9 cellular contexts compared by ENCODE assay signal in genomic region chr2:176582990-176583481, GRCh38.
DNase-seq lines count a peak whose midpoint lies in the region; ATAC-seq and TF ChIP-seq lines count a peak whose summit lies in the region.
"Had no signal": no experiment of that assay in that cellular context is flagged by ENCODE, and none has a peak within 500 bp of the region (broad histone marks: within the 10 kb centered on the region; RNA-seq: fewer than 3 reads in every experiment).

No MANE protein-coding gene starts in this region.

- DNase-seq in DMS79 (lab: John Stamatoyannopoulos, UW) (peak; percentile 30), NCI-H226 (peak; percentile 91), epithelial cell of prostate (ENCODE audit: low read depth, low spot score) (peak; percentile 79), osteoblast (ENCODE audit: insufficient read length, low spot score, missing footprints) (peak; percentile 63), activated T-cell treated with anti-CD3 and anti-CD28 coated beads for 4 hours (no peak), lower lobe of right lung (no peak), medulla oblongata (ENCODE audit: extremely low spot score) (no peak)
- no peak for DNase-seq in stimulated activated CD8-positive, alpha-beta memory T cell treated with anti-CD3 and anti-CD28 coated beads, Interleukin-4, amount 100 ng/mL, for 48 hours
- DNase-seq: stimulated activated naive CD4-positive, alpha-beta T cell treated with Interleukin-2 at 50 U/mL for 16 hours had no signal

- peaks cover 23% of the 10 kb centered on the region for H3K4me1 ChIP-seq in osteoblast (ENCODE audit: insufficient read depth, low read length)
- no peaks in the 10 kb centered on the region for H3K4me1 ChIP-seq in lower lobe of right lung

- H4K20me1 ChIP-seq in osteoblast (ENCODE audit: insufficient read depth, low read length), result no peaks in the 10 kb centered on the region

- TF ChIP-seq CTCF in osteoblast (IDR thresholded peaks at IDR 0.05; ENCODE audit: extremely low read depth, low read depth, low read length) (no peak), lower lobe of right lung (IDR thresholded peaks at IDR 0.05) (no peak)

- H3K27ac ChIP-seq in epithelial cell of prostate (peak overlapping the region; percentile 71), osteoblast (ENCODE audit: low read depth, low read length) (peak overlapping the region; percentile 79), lower lobe of right lung (no peak overlapping the region)

- no peaks in the 10 kb centered on the region for H3K27me3 ChIP-seq in osteoblast (ENCODE audit: insufficient read depth, low read length)
- H3K27me3 ChIP-seq in lower lobe of right lung (ENCODE audit: low read depth), result no peaks in the 10 kb centered on the region

- no peak overlapping the region for H3K4me3 ChIP-seq in osteoblast (ENCODE audit: insufficient read depth, low read length)
- H3K4me3 ChIP-seq in lower lobe of right lung, result no peak overlapping the region

- H3K9me3 ChIP-seq in osteoblast (ENCODE audit: low read depth, low read length) (no peaks in the 10 kb centered on the region), lower lobe of right lung (no peaks in the 10 kb centered on the region)

- no peaks in the 10 kb centered on the region for H3K79me2 ChIP-seq in osteoblast (ENCODE audit: insufficient read depth, low read length)

- H2AFZ ChIP-seq in osteoblast (ENCODE audit: low read length), result no peak overlapping the region

- H3K36me3 ChIP-seq in osteoblast (ENCODE audit: insufficient read depth, low read length), result no peaks in the 10 kb centered on the region
- no peaks in the 10 kb centered on the region for H3K36me3 ChIP-seq in lower lobe of right lung

- H3K4me2 ChIP-seq in osteoblast (ENCODE audit: insufficient read depth, low read length), result peak overlapping the region; percentile 67

- ATAC-seq in lower lobe of right lung, result no peak

- intact Hi-C loops in lower lobe of right lung (cut with DNase I), result no loop called here

Comparison
In these comparisons a context has a peak if more than half of its experiments do, and no peak if none do; other contexts are left out.
1. DNase-seq: peak in DMS79 (single experiment), NCI-H226 (single experiment), epithelial cell of prostate (single experiment) and osteoblast (single experiment); none in stimulated activated CD8-positive, alpha-beta memory T cell treated with anti-CD3 and anti-CD28 coated beads, Interleukin-4, amount 100 ng/mL, for 48 hours (single experiment), activated T-cell treated with anti-CD3 and anti-CD28 coated beads for 4 hours (single experiment), lower lobe of right lung (single experiment) and medulla oblongata (single experiment).